Comparison of ENCODE assay signal across 16 cellular contexts in genomic region chr17:1995321-1996242, GRCh38. TPM values are rescaled to one million over a fixed set of nuclear protein-coding genes. Genes with fewer than 3 reads are reported as not detected.
DNase-seq lines count a peak whose midpoint lies in the region; ATAC-seq and TF ChIP-seq lines count a peak whose summit lies in the region.
"Had no signal": no experiment of that assay in that cellular context is flagged by ENCODE, and none has a peak within 500 bp of the region (broad histone marks: within the 10 kb centered on the region; RNA-seq: fewer than 3 reads in every experiment).

No MANE protein-coding gene starts in this region.

- no peaks in the 10 kb centered on the region for H4K20me1 ChIP-seq in hepatocyte (ENCODE audit: insufficient read depth, poor library complexity, severe bottlenecking)

- peak overlapping the region; percentile 95 for H3K4me2 ChIP-seq in hepatocyte

- no peak for TF ChIP-seq POLR2A in gastrocnemius medialis (IDR thresholded peaks at IDR 0.05)

- no peaks in the 10 kb centered on the region for H3K9me2 ChIP-seq in hepatocyte (replicated peaks; ENCODE audit: insufficient read depth)

- H3K36me3 ChIP-seq in NT2/D1 (ENCODE audit: insufficient read depth, insufficient read length, low read length) (no peaks in the 10 kb centered on the region), hepatocyte (replicated peaks; ENCODE audit: insufficient read depth, low read depth) (no peaks in the 10 kb centered on the region), gastrocnemius medialis (no peaks in the 10 kb centered on the region), HAP-1 (replicated peaks) (no peaks in the 10 kb centered on the region)

- H3K27me3 ChIP-seq in NT2/D1 (ENCODE audit: insufficient read depth, insufficient read length) (no peaks in the 10 kb centered on the region), hepatocyte (no peaks in the 10 kb centered on the region), gastrocnemius medialis (no peaks in the 10 kb centered on the region), HAP-1 (ENCODE audit: low read depth) (no peaks in the 10 kb centered on the region)

- WGBS in hepatocyte (ENCODE audit: low lambda C conversion rate, missing lambda C conversion rate) = 64% methylated on average over 21 of the region's 24 CpGs

- in situ Hi-C loops in gastrocnemius medialis (cut with MboI; ENCODE audit: low sequenced_read_pairs in 4 of 4) = no loop called here
- in situ Hi-C loops in HAP-1 (cut with MboI; ENCODE audit: low sequenced_read_pairs) = no loop called here

- TF ChIP-seq CTCF in hepatocyte (IDR thresholded peaks at IDR 0.05; ENCODE audit: poor library complexity) (no peak), gastrocnemius medialis (IDR thresholded peaks at IDR 0.05 in 4 of 5, conservative IDR thresholded peaks at IDR 0.05 in 1 of 5) (no peak)

- H2AFZ ChIP-seq in hepatocyte = no peak overlapping the region

- no peaks in the 10 kb centered on the region for H3K9me3 ChIP-seq in NT2/D1 (ENCODE audit: insufficient read depth, low read length)
- H3K9me3 ChIP-seq in hepatocyte (ENCODE audit: low read depth) = no peaks in the 10 kb centered on the region
- H3K9me3 ChIP-seq in gastrocnemius medialis = no peaks in the 10 kb centered on the region
- no peaks in the 10 kb centered on the region for H3K9me3 ChIP-seq in HAP-1

- peak overlapping the region; percentile 24 for H3K9ac ChIP-seq in NT2/D1 (ENCODE audit: insufficient read length, low read depth)

- H3K79me2 ChIP-seq in hepatocyte = no peaks in the 10 kb centered on the region

- no peak overlapping the region for H3K4me3 ChIP-seq in NT2/D1 (ENCODE audit: insufficient read length, low read depth)
- H3K4me3 ChIP-seq in hepatocyte = no peak overlapping the region
- no peak overlapping the region for H3K4me3 ChIP-seq in gastrocnemius medialis
- no peak overlapping the region for H3K4me3 ChIP-seq in HAP-1

- no peak for ATAC-seq in gastrocnemius medialis
- ATAC-seq in HG03108 (IDR thresholded peaks at IDR 0.05; ENCODE audit: unreplicated experiment) = no peak
- ATAC-seq: CD8-positive, alpha-beta T cell had no signal

- peak overlapping the region; percentile 40 for H3K27ac ChIP-seq in hepatocyte
- H3K27ac ChIP-seq in gastrocnemius medialis = peak overlapping the region in 3 of 4 donors; percentile 1 to 92 (median 91)

- H3K4me1 ChIP-seq in NT2/D1 (ENCODE audit: insufficient read depth, insufficient read length) (peaks cover 36% of the 10 kb centered on the region), hepatocyte (ENCODE audit: insufficient read depth) (peaks cover 46% of the 10 kb centered on the region), gastrocnemius medialis (peaks cover 37 to 40% of the 10 kb centered on the region in 2 donors), HAP-1 (peaks cover 42% of the 10 kb centered on the region)

- DNase-seq in NCI-H1092 treated with DMSO at 0.1 percent for 48 hours (lab: John Stamatoyannopoulos, UW) (peak; percentile 51), NCI-H1092 (lab: John Stamatoyannopoulos, UW) (no peak), NT2/D1 (ENCODE audit: low read depth, low spot score) (no peak), hepatocyte (ENCODE audit: low spot score) (no peak), gastrocnemius medialis (no peak), NCI-H82 treated with DMSO at 0.1 percent for 48 hours (lab: John Stamatoyannopoulos, UW; ENCODE audit: unreplicated experiment) (no peak), HAP-1 (ENCODE audit: low spot score in 2 of 2) (no peak)
- DNase-seq: 8988T; activated naive CD4-positive, alpha-beta T cell treated with anti-CD3 and anti-CD28 coated beads for 36 hours; CD8-positive, alpha-beta T cell; GDM1; IMR-90; NCI-H1105 treated with DMSO at 0.1 percent for 48 hours; NCI-H524; T-helper 1 cell had no signal

- intact Hi-C loops in gastrocnemius medialis (cut with DNase I; ENCODE audit: low total_unique reads) = no loop called here

RNA-seq across cellular contexts. Expression of gene RTN4RL1, which starts 29.6 kb away (rescaled TPM):
- total RNA-seq in hepatocyte (0.48 and 1.4 TPM in 2 replicates), gastrocnemius medialis (1 to 10 TPM in 2 of 4 donors, under 1 TPM in 2; 0.31 to 1.7 (median 1.2) TPM)
- polyA plus RNA-seq in hepatocyte = 0.53 and 0.97 TPM in 2 replicates
- total RNA-seq: CD8-positive, alpha-beta T cell had no signal

RNA-seq across cellular contexts. Expression of gene DPH1, which starts 34.4 kb away (rescaled TPM):
- 26.2 and 27.8 TPM in 2 replicates for total RNA-seq in hepatocyte
- 45.2 and 49.0 TPM in 2 replicates for polyA plus RNA-seq in hepatocyte
- total RNA-seq in gastrocnemius medialis = 10 to 100 TPM; 47.2 to 59.9 (median 57.7) TPM

RNA-seq across cellular contexts. Expression of gene OVCA2, which starts 46.2 kb away (rescaled TPM):
- 49.2 and 56.4 TPM in 2 replicates for total RNA-seq in hepatocyte
- 72.5 and 72.7 TPM in 2 replicates for polyA plus RNA-seq in hepatocyte
- 10 to 100 TPM; 12.6 to 50.2 (median 34.4) TPM for total RNA-seq in gastrocnemius medialis

RNA-seq across cellular contexts. Expression of gene HIC1, which starts 59.3 kb away (rescaled TPM):
- total RNA-seq in hepatocyte (8.8 and 9.4 TPM in 2 replicates), gastrocnemius medialis (1 to 10 TPM; 4.6 to 9.6 (median 6.9) TPM)
- polyA plus RNA-seq in hepatocyte = 8.2 and 10.2 TPM in 2 replicates
